Comparison of ENCODE assay signal across 15 cellular contexts in genomic region chr10:51867956-51868355, GRCh38.
A peak's percentile ranks its signal among the peaks of the same experiment; 100 is the strongest.
DNase-seq lines count a peak whose midpoint lies in the region; ATAC-seq and TF ChIP-seq lines count a peak whose summit lies in the region.
"Had no signal": no experiment of that assay in that cellular context is flagged by ENCODE, and none has a peak within 500 bp of the region (broad histone marks: within the 10 kb centered on the region; RNA-seq: fewer than 3 reads in every experiment).

No MANE protein-coding gene starts in this region.

- ATAC-seq in activated T-helper 17 cell treated with anti-CD3 and anti-CD28 coated beads, Interleukin-2, amount 50 U/mL, for 72 hours (replicated peaks): peak; percentile 66
- peak; percentile 100 for ATAC-seq in foreskin keratinocyte
- no peak for ATAC-seq in GM21786 (IDR thresholded peaks at IDR 0.05; ENCODE audit: unreplicated experiment)
- no peak for ATAC-seq in WTC11
- no peak for ATAC-seq in GM19452 (IDR thresholded peaks at IDR 0.05; ENCODE audit: unreplicated experiment)
- no peak for ATAC-seq in activated CD4-positive, CD25-positive, alpha-beta regulatory T cell treated with anti-CD3 and anti-CD28 coated beads, Interleukin-2, amount 50 U/mL, for 24 hours

- no peaks in the 10 kb centered on the region for H3K36me3 Mint-ChIP-seq in activated T-helper 17 cell treated with anti-CD3 and anti-CD28 coated beads, Interleukin-2, amount 50 U/mL, for 72 hours (ENCODE audit: low read depth)
- H3K36me3 Mint-ChIP-seq in WTC11: no peaks in the 10 kb centered on the region

- H3K4me3 Mint-ChIP-seq in activated T-helper 17 cell treated with anti-CD3 and anti-CD28 coated beads, Interleukin-2, amount 50 U/mL, for 72 hours: no peak overlapping the region
- H3K4me3 Mint-ChIP-seq in WTC11: no peak overlapping the region
- H3K4me3 Mint-ChIP-seq: B cell, IgD-negative memory B cell, nephron had no signal

- H3K27me3 Mint-ChIP-seq in activated T-helper 17 cell treated with anti-CD3 and anti-CD28 coated beads, Interleukin-2, amount 50 U/mL, for 72 hours: no peaks in the 10 kb centered on the region
- H3K27me3 Mint-ChIP-seq in WTC11 (ENCODE audit: low read depth): no peaks in the 10 kb centered on the region
- H3K27me3 Mint-ChIP-seq: B cell, IgD-negative memory B cell had no signal

- peak overlapping the region; percentile 69 for H3K4me3 ChIP-seq in ACC112 (ENCODE audit: low read depth, low read length)
- H3K4me3 ChIP-seq: ascending aorta, spleen, upper lobe of left lung had no signal

- H3K36me3 ChIP-seq in ACC112 (ENCODE audit: insufficient read depth, low read length): no peaks in the 10 kb centered on the region
- H3K36me3 ChIP-seq: ascending aorta, spleen, upper lobe of left lung had no signal

- H3K27ac Mint-ChIP-seq in activated T-helper 17 cell treated with anti-CD3 and anti-CD28 coated beads, Interleukin-2, amount 50 U/mL, for 72 hours: no peak overlapping the region
- H3K27ac Mint-ChIP-seq in WTC11: no peak overlapping the region
- H3K27ac Mint-ChIP-seq: B cell, nephron had no signal

- no peaks in the 10 kb centered on the region for H3K79me2 ChIP-seq in ACC112 (ENCODE audit: control insufficient read depth, insufficient read depth, low read length, unreplicated experiment)

- H3K4me1 Mint-ChIP-seq in activated T-helper 17 cell treated with anti-CD3 and anti-CD28 coated beads, Interleukin-2, amount 50 U/mL, for 72 hours: peaks cover 4% of the 10 kb centered on the region
- 0 out of 2 replicates have a peak, but pooled peaks cover 5% of the 10 kb centered on the region for H3K4me1 Mint-ChIP-seq in WTC11
- H3K4me1 Mint-ChIP-seq: B cell, IgD-negative memory B cell had no signal

- H3K27ac ChIP-seq in ACC112 (ENCODE audit: low read depth, low read length) (peak overlapping the region; percentile 86), foreskin keratinocyte (peak overlapping the region; percentile 50)
- H3K27ac ChIP-seq: ascending aorta, spleen, upper lobe of left lung had no signal

- H3K9me3 Mint-ChIP-seq in activated T-helper 17 cell treated with anti-CD3 and anti-CD28 coated beads, Interleukin-2, amount 50 U/mL, for 72 hours: peaks cover 4% of the 10 kb centered on the region
- H3K9me3 Mint-ChIP-seq in WTC11: no peaks in the 10 kb centered on the region
- H3K9me3 Mint-ChIP-seq: nephron had no signal

- TF ChIP-seq CTCF in foreskin keratinocyte (conservative IDR thresholded peaks at IDR 0.05) (no peak), WTC11 (IDR thresholded peaks at IDR 0.05) (no peak)

- peak; percentile 91 for DNase-seq in HCEC 1CT
- DNase-seq in foreskin keratinocyte: peak; percentile 71 to 87
- DNase-seq in WTC11 (ENCODE audit: low spot score): no peak
- DNase-seq: NCI-H2081 treated with DMSO at 0.1 percent for 48 hours, spleen, upper lobe of left lung had no signal

- H2AFZ ChIP-seq in ACC112 (ENCODE audit: low read length, unreplicated experiment): peak overlapping the region; percentile 49

- CTCF ChIA-PET in WTC11 (lab: Charles Lee): no interaction called here

- POLR2A ChIA-PET in WTC11 (lab: Charles Lee): interaction anchor here (0.6 kb wide), 1 partner anchor 127 kb away, joined by 3 read pairs; no protein-coding TSS in a partner anchor

- no peaks in the 10 kb centered on the region for H3K27me3 ChIP-seq in ACC112 (ENCODE audit: insufficient read depth, low read length)
- H3K27me3 ChIP-seq in foreskin keratinocyte: no peaks in the 10 kb centered on the region
- H3K27me3 ChIP-seq: ascending aorta, spleen, upper lobe of left lung had no signal

- H3K4me1 ChIP-seq in ACC112 (ENCODE audit: control insufficient read depth, insufficient read depth, low read length, unreplicated experiment) (peaks cover 12% of the 10 kb centered on the region), foreskin keratinocyte (peaks cover 5% of the 10 kb centered on the region)
- H3K4me1 ChIP-seq: ascending aorta, spleen, upper lobe of left lung had no signal

TF ChIP-seq in WTC11, 78 proteins besides CTCF, POLR2A, EP300 and RAD21 (continues in another document):
- TF ChIP-seq FOXP1 (CRISPR knock-in tag; IDR thresholded peaks at IDR 0.05; ENCODE audit: borderline replicate concordance) (no peak), STAT6 (CRISPR knock-in tag; conservative IDR thresholded peaks at IDR 0.05; ENCODE audit: low read depth) (no peak), CBFB (CRISPR knock-in tag; IDR thresholded peaks at IDR 0.05; ENCODE audit: low read depth) (no peak), GTF2I (CRISPR knock-in tag; conservative IDR thresholded peaks at IDR 0.05) (no peak), RELA (CRISPR knock-in tag; IDR thresholded peaks at IDR 0.05; ENCODE audit: borderline replicate concordance) (no peak), IRF1 (CRISPR knock-in tag; IDR thresholded peaks at IDR 0.05) (no peak), ZSCAN18 (CRISPR knock-in tag; IDR thresholded peaks at IDR 0.05) (no peak), OVOL2 (CRISPR knock-in tag; IDR thresholded peaks at IDR 0.05; ENCODE audit: borderline replicate concordance) (no peak), IRF2 (CRISPR knock-in tag; IDR thresholded peaks at IDR 0.05; ENCODE audit: borderline replicate concordance, low read depth) (no peak), SMAD3 (CRISPR knock-in tag; IDR thresholded peaks at IDR 0.05; ENCODE audit: borderline replicate concordance) (no peak)
- TF ChIP-seq, protein P1, sequence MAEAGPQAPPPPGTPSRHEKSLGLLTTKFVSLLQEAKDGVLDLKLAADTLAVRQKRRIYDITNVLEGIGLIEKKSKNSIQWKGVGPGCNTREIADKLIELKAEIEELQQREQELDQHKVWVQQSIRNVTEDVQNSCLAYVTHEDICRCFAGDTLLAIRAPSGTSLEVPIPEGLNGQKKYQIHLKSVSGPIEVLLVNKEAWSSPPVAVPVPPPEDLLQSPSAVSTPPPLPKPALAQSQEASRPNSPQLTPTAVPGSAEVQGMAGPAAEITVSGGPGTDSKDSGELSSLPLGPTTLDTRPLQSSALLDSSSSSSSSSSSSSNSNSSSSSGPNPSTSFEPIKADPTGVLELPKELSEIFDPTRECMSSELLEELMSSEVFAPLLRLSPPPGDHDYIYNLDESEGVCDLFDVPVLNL (CRISPR knock-in tag; IDR thresholded peaks at IDR 0.05; ENCODE audit: borderline replicate concordance, low read depth): no peak
- TF ChIP-seq, protein P2, sequence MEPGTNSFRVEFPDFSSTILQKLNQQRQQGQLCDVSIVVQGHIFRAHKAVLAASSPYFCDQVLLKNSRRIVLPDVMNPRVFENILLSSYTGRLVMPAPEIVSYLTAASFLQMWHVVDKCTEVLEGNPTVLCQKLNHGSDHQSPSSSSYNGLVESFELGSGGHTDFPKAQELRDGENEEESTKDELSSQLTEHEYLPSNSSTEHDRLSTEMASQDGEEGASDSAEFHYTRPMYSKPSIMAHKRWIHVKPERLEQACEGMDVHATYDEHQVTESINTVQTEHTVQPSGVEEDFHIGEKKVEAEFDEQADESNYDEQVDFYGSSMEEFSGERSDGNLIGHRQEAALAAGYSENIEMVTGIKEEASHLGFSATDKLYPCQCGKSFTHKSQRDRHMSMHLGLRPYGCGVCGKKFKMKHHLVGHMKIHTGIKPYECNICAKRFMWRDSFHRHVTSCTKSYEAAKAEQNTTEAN (CRISPR knock-in tag; IDR thresholded peaks at IDR 0.05): no peak

Comparison
In these comparisons a context has a peak if more than half of its experiments do, and no peak if none do; other contexts are left out.
1. ATAC-seq: peak in activated T-helper 17 cell treated with anti-CD3 and anti-CD28 coated beads, Interleukin-2, amount 50 U/mL, for 72 hours (single experiment) and foreskin keratinocyte (single experiment); none in GM21786 (single experiment), WTC11 (single experiment), GM19452 (single experiment) and activated CD4-positive, CD25-positive, alpha-beta regulatory T cell treated with anti-CD3 and anti-CD28 coated beads, Interleukin-2, amount 50 U/mL, for 24 hours (0 of 2).